In genomic region chr7:26444554-26444953, GRCh38 we compare ENCODE assay signal across 17 cellular contexts.
"Had no signal": no experiment of that assay in that cellular context is flagged by ENCODE, and none has a peak within 500 bp of the region (broad histone marks: within the 10 kb centered on the region; RNA-seq: fewer than 3 reads in every experiment).

No MANE protein-coding gene starts in this region.

- H3K27ac ChIP-seq: SJSA1, SK-N-MC had no signal

- H3K27me3 ChIP-seq: SJSA1 had no signal

- H3K9me3 ChIP-seq: SJSA1 had no signal

- H3K36me3 ChIP-seq: SJSA1 had no signal

- DNase-seq: IMR-90, NCI-H1048, NCI-H1105, NCI-H1436 treated with DMSO at 0.1 percent for 48 hours, NCI-H1694, NCI-H187 treated with DMSO at 0.1 percent for 48 hours, NCI-H2029 treated with DMSO at 0.1 percent for 48 hours, NCI-H2171 treated with DMSO at 0.1 percent for 48 hours, NCI-H345, NCI-H524, NCI-H526 treated with DMSO at 0.1 percent for 48 hours, NCI-H774, Right ventricle myocardium superior, RPMI8226, SIG-M5 had no signal

- H3K4me3 ChIP-seq: SJSA1, SK-N-MC had no signal
